Comparison of ENCODE assay signal across 1 cellular context in genomic region chr22:36156515-36157419, GRCh38.
A peak's percentile ranks its signal among the peaks of the same experiment; 100 is the strongest.
TF ChIP-seq lines count a peak whose summit lies in the region.

No MANE protein-coding gene starts in this region.

TF ChIP-seq in GM12878, 131 proteins besides CTCF, POLR2A, EP300 and RAD21 (continued from another document):
- TF ChIP-seq, protein P1, sequence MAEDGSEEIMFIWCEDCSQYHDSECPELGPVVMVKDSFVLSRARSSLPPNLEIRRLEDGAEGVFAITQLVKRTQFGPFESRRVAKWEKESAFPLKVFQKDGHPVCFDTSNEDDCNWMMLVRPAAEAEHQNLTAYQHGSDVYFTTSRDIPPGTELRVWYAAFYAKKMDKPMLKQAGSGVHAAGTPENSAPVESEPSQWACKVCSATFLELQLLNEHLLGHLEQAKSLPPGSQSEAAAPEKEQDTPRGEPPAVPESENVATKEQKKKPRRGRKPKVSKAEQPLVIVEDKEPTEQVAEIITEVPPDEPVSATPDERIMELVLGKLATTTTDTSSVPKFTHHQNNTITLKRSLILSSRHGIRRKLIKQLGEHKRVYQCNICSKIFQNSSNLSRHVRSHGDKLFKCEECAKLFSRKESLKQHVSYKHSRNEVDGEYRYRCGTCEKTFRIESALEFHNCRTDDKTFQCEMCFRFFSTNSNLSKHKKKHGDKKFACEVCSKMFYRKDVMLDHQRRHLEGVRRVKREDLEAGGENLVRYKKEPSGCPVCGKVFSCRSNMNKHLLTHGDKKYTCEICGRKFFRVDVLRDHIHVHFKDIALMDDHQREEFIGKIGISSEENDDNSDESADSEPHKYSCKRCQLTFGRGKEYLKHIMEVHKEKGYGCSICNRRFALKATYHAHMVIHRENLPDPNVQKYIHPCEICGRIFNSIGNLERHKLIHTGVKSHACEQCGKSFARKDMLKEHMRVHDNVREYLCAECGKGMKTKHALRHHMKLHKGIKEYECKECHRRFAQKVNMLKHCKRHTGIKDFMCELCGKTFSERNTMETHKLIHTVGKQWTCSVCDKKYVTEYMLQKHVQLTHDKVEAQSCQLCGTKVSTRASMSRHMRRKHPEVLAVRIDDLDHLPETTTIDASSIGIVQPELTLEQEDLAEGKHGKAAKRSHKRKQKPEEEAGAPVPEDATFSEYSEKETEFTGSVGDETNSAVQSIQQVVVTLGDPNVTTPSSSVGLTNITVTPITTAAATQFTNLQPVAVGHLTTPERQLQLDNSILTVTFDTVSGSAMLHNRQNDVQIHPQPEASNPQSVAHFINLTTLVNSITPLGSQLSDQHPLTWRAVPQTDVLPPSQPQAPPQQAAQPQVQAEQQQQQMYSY (CRISPR knock-in tag; IDR thresholded peaks at IDR 0.05) = no peak
- TF ChIP-seq PML (IDR thresholded peaks at IDR 0.05; ENCODE audit: low read length) = 0 out of 2 replicates have a peak, but pooled peaks have one; percentile 43
- TF ChIP-seq EED (IDR thresholded peaks at IDR 0.05; ENCODE audit: low read depth) = 0 out of 2 replicates have a peak, but pooled peaks have one; percentile 59
- TF ChIP-seq ETV6 (conservative IDR thresholded peaks at IDR 0.05 in 1 of 2, IDR thresholded peaks at IDR 0.05 in 1 of 2; ENCODE audit: borderline replicate concordance in 1 of 2, low read depth in 1 of 2) = no peak; a peak in 1 of 4 replicates
- TF ChIP-seq, protein P2, sequence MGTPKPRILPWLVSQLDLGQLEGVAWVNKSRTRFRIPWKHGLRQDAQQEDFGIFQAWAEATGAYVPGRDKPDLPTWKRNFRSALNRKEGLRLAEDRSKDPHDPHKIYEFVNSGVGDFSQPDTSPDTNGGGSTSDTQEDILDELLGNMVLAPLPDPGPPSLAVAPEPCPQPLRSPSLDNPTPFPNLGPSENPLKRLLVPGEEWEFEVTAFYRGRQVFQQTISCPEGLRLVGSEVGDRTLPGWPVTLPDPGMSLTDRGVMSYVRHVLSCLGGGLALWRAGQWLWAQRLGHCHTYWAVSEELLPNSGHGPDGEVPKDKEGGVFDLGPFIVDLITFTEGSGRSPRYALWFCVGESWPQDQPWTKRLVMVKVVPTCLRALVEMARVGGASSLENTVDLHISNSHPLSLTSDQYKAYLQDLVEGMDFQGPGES (IDR thresholded peaks at IDR 0.05) = no peak
- TF ChIP-seq ZNF207 (IDR thresholded peaks at IDR 0.05; ENCODE audit: borderline replicate concordance) = no peak
- TF ChIP-seq YY1 (IDR thresholded peaks at IDR 0.05; ENCODE audit: low read depth, low read length) = peak; percentile 68
- peak; percentile 69; the same call in 1 of the 2 replicates for TF ChIP-seq CHD2 (IDR thresholded peaks at IDR 0.05; ENCODE audit: borderline replicate concordance, low read depth, low read length)
- TF ChIP-seq BMI1 (IDR thresholded peaks at IDR 0.05; ENCODE audit: borderline replicate concordance) = no peak
- TF ChIP-seq GABPA (IDR thresholded peaks at IDR 0.05; ENCODE audit: low read depth) = no peak
- peak; percentile 49; the same call in 1 of the 2 replicates for TF ChIP-seq FOXM1 (IDR thresholded peaks at IDR 0.05; ENCODE audit: low read depth, low read length)
- no peak for TF ChIP-seq EZH2 (IDR thresholded peaks at IDR 0.05; ENCODE audit: borderline replicate concordance, control insufficient read depth, low read depth, low read length)
- TF ChIP-seq FOXK2 (IDR thresholded peaks at IDR 0.05) = no peak
- no peak for TF ChIP-seq SMC3 (IDR thresholded peaks at IDR 0.05; ENCODE audit: borderline replicate concordance, low read length)
- TF ChIP-seq CEBPB (IDR thresholded peaks at IDR 0.05; ENCODE audit: borderline replicate concordance in 1 of 2, low read depth in 2 of 2, low read length in 2 of 2) = no peak
- no peak for TF ChIP-seq ATF3 (IDR thresholded peaks at IDR 0.05; ENCODE audit: borderline replicate concordance, extremely low read depth, low read depth, low read length)
- no peak for TF ChIP-seq ATF7 (IDR thresholded peaks at IDR 0.05; ENCODE audit: low read depth)
- no peak for TF ChIP-seq ZNF274 (IDR thresholded peaks at IDR 0.05; ENCODE audit: insufficient read depth, insufficient read length)
- TF ChIP-seq CBFB (IDR thresholded peaks at IDR 0.05; ENCODE audit: low read depth) = peak; percentile 16; the same call in 1 of the 2 replicates
- TF ChIP-seq RUNX3 (IDR thresholded peaks at IDR 0.05; ENCODE audit: low read length) = peak; percentile 46; the same call in 1 of the 2 replicates
- TF ChIP-seq KLF5 (IDR thresholded peaks at IDR 0.05; ENCODE audit: partially characterized antibody) = no peak
- TF ChIP-seq RCOR1 (conservative IDR thresholded peaks at IDR 0.05; ENCODE audit: low read depth, low read length) = 0 out of 2 replicates have a peak, but pooled peaks have one; percentile 28
- TF ChIP-seq IKZF1 (conservative IDR thresholded peaks at IDR 0.05) = peak; percentile 56
- TF ChIP-seq ZNF622 (IDR thresholded peaks at IDR 0.05) = no peak
- TF ChIP-seq, protein P3, sequence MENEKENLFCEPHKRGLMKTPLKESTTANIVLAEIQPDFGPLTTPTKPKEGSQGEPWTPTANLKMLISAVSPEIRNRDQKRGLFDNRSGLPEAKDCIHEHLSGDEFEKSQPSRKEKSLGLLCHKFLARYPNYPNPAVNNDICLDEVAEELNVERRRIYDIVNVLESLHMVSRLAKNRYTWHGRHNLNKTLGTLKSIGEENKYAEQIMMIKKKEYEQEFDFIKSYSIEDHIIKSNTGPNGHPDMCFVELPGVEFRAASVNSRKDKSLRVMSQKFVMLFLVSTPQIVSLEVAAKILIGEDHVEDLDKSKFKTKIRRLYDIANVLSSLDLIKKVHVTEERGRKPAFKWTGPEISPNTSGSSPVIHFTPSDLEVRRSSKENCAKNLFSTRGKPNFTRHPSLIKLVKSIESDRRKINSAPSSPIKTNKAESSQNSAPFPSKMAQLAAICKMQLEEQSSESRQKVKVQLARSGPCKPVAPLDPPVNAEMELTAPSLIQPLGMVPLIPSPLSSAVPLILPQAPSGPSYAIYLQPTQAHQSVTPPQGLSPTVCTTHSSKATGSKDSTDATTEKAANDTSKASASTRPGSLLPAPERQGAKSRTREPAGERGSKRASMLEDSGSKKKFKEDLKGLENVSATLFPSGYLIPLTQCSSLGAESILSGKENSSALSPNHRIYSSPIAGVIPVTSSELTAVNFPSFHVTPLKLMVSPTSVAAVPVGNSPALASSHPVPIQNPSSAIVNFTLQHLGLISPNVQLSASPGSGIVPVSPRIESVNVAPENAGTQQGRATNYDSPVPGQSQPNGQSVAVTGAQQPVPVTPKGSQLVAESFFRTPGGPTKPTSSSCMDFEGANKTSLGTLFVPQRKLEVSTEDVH (IDR thresholded peaks at IDR 0.05; ENCODE audit: low read depth, partially characterized antibody) = no peak
- TF ChIP-seq BACH1 (IDR thresholded peaks at IDR 0.05; ENCODE audit: borderline replicate concordance) = no peak
- TF ChIP-seq, protein P4, sequence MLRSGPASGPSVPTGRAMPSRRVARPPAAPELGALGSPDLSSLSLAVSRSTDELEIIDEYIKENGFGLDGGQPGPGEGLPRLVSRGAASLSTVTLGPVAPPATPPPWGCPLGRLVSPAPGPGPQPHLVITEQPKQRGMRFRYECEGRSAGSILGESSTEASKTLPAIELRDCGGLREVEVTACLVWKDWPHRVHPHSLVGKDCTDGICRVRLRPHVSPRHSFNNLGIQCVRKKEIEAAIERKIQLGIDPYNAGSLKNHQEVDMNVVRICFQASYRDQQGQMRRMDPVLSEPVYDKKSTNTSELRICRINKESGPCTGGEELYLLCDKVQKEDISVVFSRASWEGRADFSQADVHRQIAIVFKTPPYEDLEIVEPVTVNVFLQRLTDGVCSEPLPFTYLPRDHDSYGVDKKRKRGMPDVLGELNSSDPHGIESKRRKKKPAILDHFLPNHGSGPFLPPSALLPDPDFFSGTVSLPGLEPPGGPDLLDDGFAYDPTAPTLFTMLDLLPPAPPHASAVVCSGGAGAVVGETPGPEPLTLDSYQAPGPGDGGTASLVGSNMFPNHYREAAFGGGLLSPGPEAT (IDR thresholded peaks at IDR 0.05; ENCODE audit: low read depth) = peak; percentile 51; the same call in 1 of the 2 replicates
- TF ChIP-seq HDGF (IDR thresholded peaks at IDR 0.05) = no peak
- TF ChIP-seq SREBF2 (IDR thresholded peaks at IDR 0.05; ENCODE audit: low read length) = no peak
- TF ChIP-seq NFXL1 (IDR thresholded peaks at IDR 0.05; ENCODE audit: borderline replicate concordance) = no peak
- TF ChIP-seq NR2C1 (IDR thresholded peaks at IDR 0.05) = no peak
- TF ChIP-seq NBN (IDR thresholded peaks at IDR 0.05) = peak; percentile 36; the same call in 1 of the 2 replicates
- no peak for TF ChIP-seq SUZ12 (IDR thresholded peaks at IDR 0.05; ENCODE audit: unreplicated experiment)
- TF ChIP-seq NR2F1 (conservative IDR thresholded peaks at IDR 0.05) = no peak
- no peak for TF ChIP-seq USF1 (IDR thresholded peaks at IDR 0.05; ENCODE audit: borderline replicate concordance, extremely low read length, insufficient read depth, low read depth, low read length)
- TF ChIP-seq NR2C2 (IDR thresholded peaks at IDR 0.05; ENCODE audit: borderline replicate concordance, control insufficient read depth, insufficient read length, low read depth) = no peak
- TF ChIP-seq USF2 (IDR thresholded peaks at IDR 0.05; ENCODE audit: borderline replicate concordance, low read depth, low read length) = no peak
- TF ChIP-seq ZZZ3 (IDR thresholded peaks at IDR 0.05; ENCODE audit: control insufficient read depth, insufficient read length, low read depth) = no peak
- TF ChIP-seq SRF (IDR thresholded peaks at IDR 0.05; ENCODE audit: low read depth in 2 of 2, low read length in 2 of 2) = no peak
TF ChIP-seq in GM12878: peak in this region for 13.
